In the genomic region with DNA sequence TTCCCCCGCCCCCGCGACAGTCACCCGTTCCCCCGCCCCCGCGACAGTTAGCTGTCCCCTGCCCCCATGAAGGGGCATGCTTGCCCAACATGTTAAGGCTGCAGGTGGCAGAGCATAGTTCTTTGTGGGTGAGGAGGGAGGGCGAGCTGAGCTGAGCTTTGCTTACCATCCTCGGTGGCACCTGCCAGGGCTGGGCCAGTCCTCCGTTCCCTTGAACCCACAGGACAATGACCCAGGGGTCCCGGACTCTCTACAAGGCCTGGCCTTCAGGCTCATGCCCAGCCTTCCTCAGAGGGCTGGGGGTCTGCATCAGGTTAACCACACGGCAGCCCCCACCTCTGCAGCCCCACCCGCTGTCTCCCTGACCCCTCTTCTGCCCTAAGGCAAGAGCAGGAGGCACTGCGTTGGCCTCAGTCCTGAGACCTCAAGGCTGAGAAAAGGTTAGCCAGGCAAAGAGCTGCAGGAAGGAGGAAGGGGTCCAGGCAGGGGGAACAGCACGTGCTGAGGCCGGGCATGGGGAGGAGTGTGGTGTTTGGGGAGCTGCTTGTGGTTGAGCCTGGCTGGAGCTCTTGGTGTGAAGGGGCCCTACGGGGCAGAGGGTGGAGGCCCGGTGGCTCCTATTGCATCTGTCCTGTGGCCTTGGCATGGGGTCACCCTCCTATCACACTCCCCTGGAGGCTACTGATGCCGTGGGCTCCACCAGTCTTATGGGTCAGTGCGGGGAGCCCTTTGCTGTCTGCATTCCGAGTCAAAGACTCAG, we compare ENCODE assay signal across 18 cellular contexts. TPM values are rescaled to one million over a fixed set of nuclear protein-coding genes. Genes with fewer than 3 reads are reported as not detected.
A peak's percentile ranks its signal among the peaks of the same experiment; 100 is the strongest.
DNase-seq lines count a peak whose midpoint lies in the region; ATAC-seq and TF ChIP-seq lines count a peak whose summit lies in the region.
"Had no signal": no experiment of that assay in that cellular context is flagged by ENCODE, and none has a peak within 500 bp of the region (broad histone marks: within the 10 kb centered on the region; RNA-seq: fewer than 3 reads in every experiment).

No MANE protein-coding gene starts in this region.

- H3K4me3 Mint-ChIP-seq in effector memory CD8-positive, alpha-beta T cell = no peak overlapping the region
- H3K4me3 Mint-ChIP-seq in nephron = no peak overlapping the region
- H3K4me3 Mint-ChIP-seq in natural killer cell = no peak overlapping the region
- H3K4me3 Mint-ChIP-seq: CD14-positive monocyte; CD8-positive, alpha-beta T cell; HFFc6 had no signal

- peaks cover 3 to 15% of the 10 kb centered on the region in 2 donors for H3K27me3 Mint-ChIP-seq in effector memory CD8-positive, alpha-beta T cell
- H3K27me3 Mint-ChIP-seq in nephron (ENCODE audit: low read depth) = peaks cover 7% of the 10 kb centered on the region
- no peaks in the 10 kb centered on the region for H3K27me3 Mint-ChIP-seq in natural killer cell (ENCODE audit: low read depth in 2 of 2)

- peaks cover 0 to 33% (median 15%) of the 10 kb centered on the region in 6 donors for H3K4me1 ChIP-seq in spleen

- H3K9me3 ChIP-seq in SK-N-MC (ENCODE audit: low read depth, low read length) = no peaks in the 10 kb centered on the region
- no peaks in the 10 kb centered on the region for H3K9me3 ChIP-seq in spleen
- H3K9me3 ChIP-seq: A549 had no signal

- DNase-seq in SK-N-MC (ENCODE audit: low read depth, low spot score) = no peak
- no peak for DNase-seq in effector memory CD8-positive, alpha-beta T cell
- DNase-seq in spleen = peak; percentile 65
- no peak for DNase-seq in natural killer cell
- DNase-seq in NCI-H2081 (lab: John Stamatoyannopoulos, UW) = no peak
- DNase-seq: CD8-positive, alpha-beta T cell; COR-L47; DMS153; DMS79 treated with DMSO at 0.1 percent for 48 hours; EL; HCEC 1CT; HFFc6 had no signal

- H3K4me3 ChIP-seq in SK-N-MC (no peak overlapping the region), spleen (no peak overlapping the region)
- H3K4me3 ChIP-seq: A549 had no signal

- 62 to 73% (median 71%) methylated on average over 11 to 21 of the region's 21 CpGs for WGBS in spleen, 5 donors

- H3K4me1 Mint-ChIP-seq in effector memory CD8-positive, alpha-beta T cell (ENCODE audit: low read depth in 2 of 2) = no peaks in the 10 kb centered on the region
- H3K4me1 Mint-ChIP-seq in nephron = peaks cover 29% of the 10 kb centered on the region
- no peaks in the 10 kb centered on the region for H3K4me1 Mint-ChIP-seq in natural killer cell

- no peaks in the 10 kb centered on the region for H3K9me3 Mint-ChIP-seq in effector memory CD8-positive, alpha-beta T cell
- no peaks in the 10 kb centered on the region for H3K9me3 Mint-ChIP-seq in nephron
- peaks cover 0 to 4% of the 10 kb centered on the region in 2 donors for H3K9me3 Mint-ChIP-seq in natural killer cell
- H3K9me3 Mint-ChIP-seq: CD8-positive, alpha-beta T cell had no signal

- peak overlapping the region; percentile 72 to 88 for H3K27ac Mint-ChIP-seq in effector memory CD8-positive, alpha-beta T cell
- H3K27ac Mint-ChIP-seq in nephron = peak overlapping the region; percentile 25 to 78 (median 44)
- no peak overlapping the region for H3K27ac Mint-ChIP-seq in natural killer cell
- H3K27ac Mint-ChIP-seq: CD14-positive monocyte; CD8-positive, alpha-beta T cell; HFFc6 had no signal

- peaks cover 0 to 12% (median 0%) of the 10 kb centered on the region in 7 donors for H3K27me3 ChIP-seq in spleen (replicated peaks in 1 of 7)

- no peak overlapping the region for H3K9ac ChIP-seq in SK-N-MC (ENCODE audit: insufficient read length)

- no peak for TF ChIP-seq CTCF in nephron (IDR thresholded peaks at IDR 0.05; ENCODE audit: unreplicated experiment in 3 of 3)
- no peak for TF ChIP-seq CTCF in spleen (IDR thresholded peaks at IDR 0.05 in 8 of 11, conservative IDR thresholded peaks at IDR 0.05 in 3 of 11)
- TF ChIP-seq CTCF in natural killer cell (IDR thresholded peaks at IDR 0.05) = no peak

- H3K36me3 Mint-ChIP-seq in effector memory CD8-positive, alpha-beta T cell (ENCODE audit: insufficient read depth) = no peaks in the 10 kb centered on the region
- H3K36me3 Mint-ChIP-seq in nephron (ENCODE audit: low read depth) (no peaks in the 10 kb centered on the region), natural killer cell (no peaks in the 10 kb centered on the region)
- H3K36me3 Mint-ChIP-seq: CD14-positive monocyte; CD8-positive, alpha-beta T cell had no signal

- H3K27ac ChIP-seq in SK-N-MC (0 out of 2 replicates have a peak overlapping the region, but pooled peaks have one; percentile 31), spleen (peak overlapping the region in 1 of 8 donors; percentile 7)
- H3K27ac ChIP-seq: A549 had no signal

- intact Hi-C loops in spleen (cut with DNase I; ENCODE audit: low total_unique reads) (no loop called here), natural killer cell (cut with micrococcal nuclease) (no loop called here)

- no peak for ATAC-seq in effector memory CD8-positive, alpha-beta T cell (replicated peaks)
- ATAC-seq in GM21737 (IDR thresholded peaks at IDR 0.05; ENCODE audit: unreplicated experiment) (no peak), natural killer cell (no peak)
- ATAC-seq: CD8-positive, alpha-beta T cell had no signal

- TF ChIP-seq POLR2A in spleen (IDR thresholded peaks at IDR 0.05) = no peak

- H3K36me3 ChIP-seq in SK-N-MC (ENCODE audit: insufficient read depth, low read length) (no peaks in the 10 kb centered on the region), spleen (no peaks in the 10 kb centered on the region)

RNA-seq across cellular contexts. Expression of a gene that starts 11.4 kb away (rescaled TPM):
- total RNA-seq in spleen = 10 to 100 TPM in 3 of 7 donors, 1 to 10 TPM in 4; 3.0 to 17.0 (median 7.5) TPM
- polyA plus RNA-seq in spleen = 1 to 10 TPM in 2 of 3 donors, under 1 TPM in 1; 0.91 to 3.1 (median 1.1) TPM
- under 1 TPM in 2 of 3 donors, not detected in 1; 0.07 to 0.20 TPM for total RNA-seq in natural killer cell
- total RNA-seq: HFFc6 had no signal
- polyA plus RNA-seq: BJ had no signal

RNA-seq across cellular contexts. Expression of a gene that starts 55.5 kb away (rescaled TPM):
- total RNA-seq in spleen (not detected), natural killer cell (not detected)
- polyA plus RNA-seq in spleen = not detected
- total RNA-seq: CD8-positive, alpha-beta T cell; H1; HFFc6 had no signal
- polyA plus RNA-seq: A549, BJ, CD14-positive monocyte, H1 had no signal

Comparison
In these comparisons a context has a peak if more than half of its experiments do, and no peak if none do; other contexts are left out.
1. H3K27ac Mint-ChIP-seq: peak in effector memory CD8-positive, alpha-beta T cell (2 of 2) and nephron (3 of 3); none in natural killer cell (0 of 2).